ENCODE assay signal across 8 cellular contexts in genomic region chr5:88882321-88883038, GRCh38. TPM values are rescaled to one million over a fixed set of nuclear protein-coding genes. Genes with fewer than 3 reads are reported as not detected.
DNase-seq lines count a peak whose midpoint lies in the region; ATAC-seq, FAIRE-seq and TF ChIP-seq lines count a peak whose summit lies in the region.

No MANE protein-coding gene starts in this region.

- ATAC-seq in memory B cell (ENCODE audit: low read depth) (peak; percentile 13), upper lobe of left lung (ENCODE audit: low FRiP score in 2 of 2) (peak in 1 of 2 donors; percentile 15), GM18909 (IDR thresholded peaks at IDR 0.05; ENCODE audit: poor library complexity, unreplicated experiment) (no peak)

- H3K4me3 Mint-ChIP-seq in Caco-2 (ENCODE audit: unreplicated experiment) (peak overlapping the region; percentile 79), memory B cell (peak overlapping the region; percentile 96)

- 0% methylated on average over 15 of the region's 15 CpGs for WGBS in upper lobe of left lung, 2 donors

- H3K27me3 Mint-ChIP-seq in Caco-2 (ENCODE audit: insufficient read depth, unreplicated experiment) (peaks cover 3% of the 10 kb centered on the region), memory B cell (no peaks in the 10 kb centered on the region)

- H3K27me3 ChIP-seq in Caco-2 (replicated peaks; ENCODE audit: control insufficient read depth, insufficient read depth, low read length) (peaks cover 1% of the 10 kb centered on the region; the same call in 1 of the 2 replicates), upper lobe of left lung (no peaks in the 10 kb centered on the region)

- H3K4me1 ChIP-seq in Caco-2: peaks cover 11% of the 10 kb centered on the region; the same call in 1 of the 2 replicates
- H3K4me1 ChIP-seq in upper lobe of left lung: peaks cover 0 to 32% (median 21%) of the 10 kb centered on the region in 4 donors

- POLR2A ChIA-PET in Caco-2 (lab: Charles Lee): no interaction called here

- intact Hi-C loops in Caco-2 (cut with micrococcal nuclease; ENCODE audit: unreplicated experiment): loop anchor here (5.0 kb wide), 1 partner anchor 140 kb away; no protein-coding TSS in a partner anchor

- CTCF ChIA-PET in Caco-2 (lab: Charles Lee): no interaction called here

- no TSS peak for BruUV-seq in Caco-2 (replicated peaks; lab: Mats Ljungman, UMichigan)

- H3K4me3 ChIP-seq in Caco-2 (ENCODE audit: low read depth, low read length): peak overlapping the region; percentile 49
- peak overlapping the region; percentile 37 to 67 (median 60) for H3K4me3 ChIP-seq in upper lobe of left lung

- H3K27ac ChIP-seq in caudate nucleus (ENCODE audit: low read depth, low read length): peak overlapping the region; percentile 83
- H3K27ac ChIP-seq in upper lobe of left lung: peak overlapping the region; percentile 81 to 95 (median 87)

- DNase-seq in Caco-2 (no peak), NAMALWA (ENCODE audit: low spot score) (peak; percentile 67), caudate nucleus (lab: John Stamatoyannopoulos, UW) (peak in 12 of 61 donors; percentile 3 to 38 (median 23)), memory B cell (ENCODE audit: low spot score in 2 of 2) (no peak), upper lobe of left lung (no peak), D721Med (ENCODE audit: insufficient read length, low spot score) (no peak), NCI-H1105 treated with DMSO at 0.1 percent for 48 hours (lab: John Stamatoyannopoulos, UW) (no peak)

- H3K36me3 Mint-ChIP-seq in Caco-2 (ENCODE audit: insufficient read depth, unreplicated experiment) (no peaks in the 10 kb centered on the region), memory B cell (peaks cover 2% of the 10 kb centered on the region)

- no peak for TF ChIP-seq EP300 in upper lobe of left lung (IDR thresholded peaks at IDR 0.05)

- H3K9me3 Mint-ChIP-seq in Caco-2 (ENCODE audit: unreplicated experiment) (no peaks in the 10 kb centered on the region), memory B cell (no peaks in the 10 kb centered on the region)

- no peak for FAIRE-seq in D721Med (lab: Jason Lieb, UNC)

- H3K4me1 Mint-ChIP-seq in Caco-2 (ENCODE audit: low read depth, unreplicated experiment): peaks cover 5% of the 10 kb centered on the region
- H3K4me1 Mint-ChIP-seq in memory B cell: peaks cover 14% of the 10 kb centered on the region

- H3K9me3 ChIP-seq in Caco-2 (no peaks in the 10 kb centered on the region), upper lobe of left lung (no peaks in the 10 kb centered on the region)

- TF ChIP-seq CTCF in Caco-2 (IDR thresholded peaks at IDR 0.05; ENCODE audit: insufficient read depth in 1 of 2, low read depth in 1 of 2, low read length in 1 of 2, severe bottlenecking in 1 of 2, unreplicated experiment in 1 of 2) (no peak), upper lobe of left lung (IDR thresholded peaks at IDR 0.05) (no peak), D721Med (IDR thresholded peaks at IDR 0.05; ENCODE audit: insufficient read depth, missing control alignments) (no peak)

- TF ChIP-seq POLR2A in upper lobe of left lung (IDR thresholded peaks at IDR 0.05): no peak

- H3K36me3 ChIP-seq in Caco-2 (ENCODE audit: control insufficient read depth, insufficient read depth, low read length) (no peaks in the 10 kb centered on the region), upper lobe of left lung (no peaks in the 10 kb centered on the region)

- H3K27ac Mint-ChIP-seq in Caco-2 (ENCODE audit: unreplicated experiment) (no peak overlapping the region), memory B cell (peak overlapping the region; percentile 97)

RNA-seq across cellular contexts. Expression of gene MEF2C, which starts 0.5 kb away (rescaled TPM):
- total RNA-seq in Caco-2 (2022) (1.5 and 1.9 TPM in 2 replicates), upper lobe of left lung (10 to 100 TPM; 20.5 to 46.2 (median 35.8) TPM)
